ENCODE assay signal across 8 cellular contexts in genomic region chr6:36682328-36683144, GRCh38. TPM values are rescaled to one million over a fixed set of nuclear protein-coding genes. Genes with fewer than 3 reads are reported as not detected.
DNase-seq lines count a peak whose midpoint lies in the region; ATAC-seq and TF ChIP-seq lines count a peak whose summit lies in the region.

No MANE protein-coding gene starts in this region.

- H3K4me3 ChIP-seq in CD8-positive, alpha-beta memory T cell (ENCODE audit: low read length) = no peak overlapping the region
- H3K4me3 ChIP-seq in foreskin fibroblast (ENCODE audit: low read depth in 1 of 2, low read length in 2 of 2) = peak overlapping the region; percentile 88 to 99

- no peaks in the 10 kb centered on the region for H3K27me3 ChIP-seq in CD8-positive, alpha-beta memory T cell (ENCODE audit: insufficient read depth, low read length, poor library complexity, severe bottlenecking)

- POLR2A ChIA-PET in CD8-positive, alpha-beta memory T cell (lab: Charles Lee) = no interaction called here

- H3K27ac Mint-ChIP-seq in CD8-positive, alpha-beta memory T cell = peak overlapping the region in 4 of 8 donors; percentile 79 to 92 (median 86)
- peak overlapping the region; percentile 89 for H3K27ac Mint-ChIP-seq in HFFc6

- peaks cover 0 to 25% (median 0%) of the 10 kb centered on the region in 3 donors for H3K36me3 Mint-ChIP-seq in CD8-positive, alpha-beta memory T cell
- peaks cover 61% of the 10 kb centered on the region for H3K36me3 Mint-ChIP-seq in HFFc6 (ENCODE audit: low read depth)

- peaks cover 18 to 25% (median 24%) of the 10 kb centered on the region in 3 donors for H3K4me1 Mint-ChIP-seq in CD8-positive, alpha-beta memory T cell
- peaks cover 48% of the 10 kb centered on the region for H3K4me1 Mint-ChIP-seq in HFFc6 (ENCODE audit: low read depth)

- H3K4me1 ChIP-seq in CD8-positive, alpha-beta memory T cell (ENCODE audit: insufficient read depth, low read length) = peaks cover 35% of the 10 kb centered on the region

- H3K36me3 ChIP-seq in CD8-positive, alpha-beta memory T cell (ENCODE audit: insufficient read depth, low read length) = no peaks in the 10 kb centered on the region

- DNase-seq in CD8-positive, alpha-beta memory T cell = peak; percentile 30 to 68 (median 62)
- peak; percentile 40 for DNase-seq in HFFc6
- DNase-seq in NCI-H446 treated with DMSO at 0.1 percent for 48 hours (lab: John Stamatoyannopoulos, UW) = peak; percentile 76
- peak; percentile 37 for DNase-seq in activated CD8-positive, alpha-beta memory T cell treated with anti-CD3 and anti-CD28 coated beads, Interleukin-2, amount 50 U/mL, for 4 hours
- peak in 1 of 2 donors; percentile 61 for DNase-seq in foreskin fibroblast
- peak; percentile 57 for DNase-seq in stimulated activated CD4-positive, alpha-beta T cell treated with anti-CD3 and anti-CD28 coated beads, Interleukin-12 subunit alpha, Interleukin-12 subunit beta, amount 100 ng/mL, for 4 hours
- no peak for DNase-seq in GOT3 (lab: John Stamatoyannopoulos, UW)

- peaks cover 0 to 3% (median 0%) of the 10 kb centered on the region in 5 donors for H3K9me3 Mint-ChIP-seq in CD8-positive, alpha-beta memory T cell
- H3K9me3 Mint-ChIP-seq in HFFc6 = peaks cover 10% of the 10 kb centered on the region

- TF ChIP-seq CTCF in HFFc6 (IDR thresholded peaks at IDR 0.05) = no peak
- TF ChIP-seq CTCF in foreskin fibroblast (IDR thresholded peaks at IDR 0.05; ENCODE audit: low read depth, low read length) = no peak

- H3K4me3 Mint-ChIP-seq in CD8-positive, alpha-beta memory T cell = peak overlapping the region in 2 of 7 donors; percentile 32 to 45
- H3K4me3 Mint-ChIP-seq in HFFc6 = peak overlapping the region; percentile 97

- H3K27me3 Mint-ChIP-seq in CD8-positive, alpha-beta memory T cell = peaks cover 0 to 10% of the 10 kb centered on the region in 2 donors
- H3K27me3 Mint-ChIP-seq in HFFc6 (ENCODE audit: insufficient read depth) = peaks cover 55% of the 10 kb centered on the region

- no peak overlapping the region for H3K27ac ChIP-seq in CD8-positive, alpha-beta memory T cell (ENCODE audit: low read depth, low read length)

- no peaks in the 10 kb centered on the region for H3K9me3 ChIP-seq in CD8-positive, alpha-beta memory T cell (ENCODE audit: low read length)

- CTCF ChIA-PET in CD8-positive, alpha-beta memory T cell (lab: Charles Lee) = interaction anchor here (0.8 to 2.4 kb wide), 5 partner anchors 20 to 259 kb away, joined by 3 to 9 read pairs (median 3); no protein-coding TSS in a partner anchor

- ATAC-seq in HG03520 (IDR thresholded peaks at IDR 0.05; ENCODE audit: unreplicated experiment) = no peak

RNA-seq across cellular contexts. Expression of gene CDKN1A, which starts 4.0 kb away (rescaled TPM):
- 10 to 100 TPM; 64.7 to 66.4 TPM for total RNA-seq in CD8-positive, alpha-beta memory T cell
- polyA plus RNA-seq in CD8-positive, alpha-beta memory T cell = 1.6 TPM
- total RNA-seq in HFFc6 (2021; fragmentation: NEBNext Ultra II Directional; extraction: Animal tissue kit (Norgen Biotek cat#: 25700)) = 100 to 1,000 TPM; 496 to 872 (median 617) TPM

RNA-seq across cellular contexts. Expression of gene RAB44, which starts 15.1 kb away (rescaled TPM):
- not detected for total RNA-seq in CD8-positive, alpha-beta memory T cell
- not detected for polyA plus RNA-seq in CD8-positive, alpha-beta memory T cell
- total RNA-seq in HFFc6 (2021; fragmentation: NEBNext Ultra II Directional; extraction: Animal tissue kit (Norgen Biotek cat#: 25700)) = under 1 TPM in 2 of 6 experiments, not detected in 4; 0.26 to 0.45 TPM

Comparison
In these comparisons a context has a peak if more than half of its experiments do, and no peak if none do; other contexts are left out.
1. RNA of gene CDKN1A, which starts 4.0 kb away (total RNA-seq): 496 to 872 TPM in HFFc6; 64.7 to 66.4 TPM in CD8-positive, alpha-beta memory T cell; every median in the first group is over 4 times any median in the second.